ENCODE assay signal across 10 cellular contexts in genomic region chr11:119195680-119196079, GRCh38. TPM values are rescaled to one million over a fixed set of nuclear protein-coding genes. Genes with fewer than 3 reads are reported as not detected.
DNase-seq lines count a peak whose midpoint lies in the region; ATAC-seq and TF ChIP-seq lines count a peak whose summit lies in the region.
"Had no signal": no experiment of that assay in that cellular context is flagged by ENCODE, and none has a peak within 500 bp of the region (broad histone marks: within the 10 kb centered on the region; RNA-seq: fewer than 3 reads in every experiment).

No MANE protein-coding gene starts in this region.

- no peaks in the 10 kb centered on the region for H3K36me3 Mint-ChIP-seq in CD4-positive, alpha-beta memory T cell
- no peaks in the 10 kb centered on the region for H3K36me3 Mint-ChIP-seq in CD8-positive, alpha-beta memory T cell

- intact Hi-C loops in sciatic nerve (cut with DNase I) = no loop called here
- intact Hi-C loops in CD4-positive, alpha-beta memory T cell (cut with micrococcal nuclease) = loop anchor here (2.0 to 10.0 kb wide), 6 partner anchors 51 to 289 kb away; partner anchors contain the start of genes ABCG4 and HYOU1

- POLR2A ChIA-PET in RWPE1 (lab: Yijun Ruan, JAX; ENCODE audit: low non-redundant PET) = no interaction called here
- POLR2A ChIA-PET in CD4-positive, alpha-beta memory T cell (lab: Charles Lee; ENCODE audit: partially characterized antibody) = interaction anchor here (1.1 to 1.4 kb wide), 4 partner anchors 11 to 148 kb away, joined by 3 to 7 read pairs (median 4); partner anchors contain the start of gene CBL
- POLR2A ChIA-PET in CD8-positive, alpha-beta memory T cell (lab: Charles Lee) = no interaction called here

- no peaks in the 10 kb centered on the region for H3K36me3 ChIP-seq in CD4-positive, alpha-beta memory T cell (ENCODE audit: insufficient read depth, low read length)
- H3K36me3 ChIP-seq in CD8-positive, alpha-beta memory T cell (ENCODE audit: insufficient read depth, low read length) = no peaks in the 10 kb centered on the region
- H3K36me3 ChIP-seq: prostate gland had no signal

- no peak overlapping the region for H3K27ac ChIP-seq in RWPE1
- no peak overlapping the region for H3K27ac ChIP-seq in CD4-positive, alpha-beta memory T cell (ENCODE audit: low read depth, low read length)
- no peak overlapping the region for H3K27ac ChIP-seq in CD8-positive, alpha-beta memory T cell (ENCODE audit: low read depth, low read length)
- H3K27ac ChIP-seq: prostate gland had no signal

- H3K4me3 Mint-ChIP-seq in CD4-positive, alpha-beta memory T cell = no peak overlapping the region
- no peak overlapping the region for H3K4me3 Mint-ChIP-seq in CD8-positive, alpha-beta memory T cell

- no peaks in the 10 kb centered on the region for H3K27me3 ChIP-seq in CD4-positive, alpha-beta memory T cell (ENCODE audit: insufficient read depth, low read length)
- no peaks in the 10 kb centered on the region for H3K27me3 ChIP-seq in CD8-positive, alpha-beta memory T cell (ENCODE audit: insufficient read depth, low read length, poor library complexity, severe bottlenecking)

- H3K4me1 Mint-ChIP-seq in CD4-positive, alpha-beta memory T cell = peaks cover 0 to 6% (median 3%) of the 10 kb centered on the region in 4 donors
- H3K4me1 Mint-ChIP-seq in CD8-positive, alpha-beta memory T cell = peaks cover 0 to 6% (median 4%) of the 10 kb centered on the region in 3 donors

- H3K27ac Mint-ChIP-seq in CD4-positive, alpha-beta memory T cell = peak overlapping the region in 1 of 7 donors; percentile 42
- H3K27ac Mint-ChIP-seq in CD8-positive, alpha-beta memory T cell = no peak overlapping the region

- peak; percentile 46 for ATAC-seq in sciatic nerve

- TF ChIP-seq CTCF in RWPE1 (conservative IDR thresholded peaks at IDR 0.05; ENCODE audit: low read depth) (no peak), fibroblast of the aortic adventitia (IDR thresholded peaks at IDR 0.05; ENCODE audit: insufficient read depth, low read length) (no peak)

- no peaks in the 10 kb centered on the region for H3K4me1 ChIP-seq in CD4-positive, alpha-beta memory T cell (ENCODE audit: insufficient read depth, low read length)
- H3K4me1 ChIP-seq in CD8-positive, alpha-beta memory T cell (ENCODE audit: insufficient read depth, low read length) = no peaks in the 10 kb centered on the region
- H3K4me1 ChIP-seq: prostate gland had no signal

- no peaks in the 10 kb centered on the region for H3K9me3 Mint-ChIP-seq in CD4-positive, alpha-beta memory T cell
- no peaks in the 10 kb centered on the region for H3K9me3 Mint-ChIP-seq in CD8-positive, alpha-beta memory T cell

- no peaks in the 10 kb centered on the region for H3K9me3 ChIP-seq in CD4-positive, alpha-beta memory T cell (ENCODE audit: control insufficient read depth in 1 of 2, low read length in 2 of 2)
- H3K9me3 ChIP-seq in CD8-positive, alpha-beta memory T cell (ENCODE audit: low read length) = no peaks in the 10 kb centered on the region
- H3K9me3 ChIP-seq: prostate gland had no signal

- H3K27me3 Mint-ChIP-seq in CD4-positive, alpha-beta memory T cell = peaks cover 0 to 1% of the 10 kb centered on the region in 2 donors
- no peaks in the 10 kb centered on the region for H3K27me3 Mint-ChIP-seq in CD8-positive, alpha-beta memory T cell

- H3K4me3 ChIP-seq in fibroblast of the aortic adventitia (ENCODE audit: low read depth, low read length) = no peak overlapping the region
- no peak overlapping the region for H3K4me3 ChIP-seq in CD4-positive, alpha-beta memory T cell (ENCODE audit: low read length in 2 of 2)
- no peak overlapping the region for H3K4me3 ChIP-seq in CD8-positive, alpha-beta memory T cell (ENCODE audit: low read length)
- H3K4me3 ChIP-seq: prostate gland had no signal

- DNase-seq in NCI-H1092 treated with DMSO at 0.1 percent for 48 hours (lab: John Stamatoyannopoulos, UW) (peak; percentile 25), NCI-H1092 (lab: John Stamatoyannopoulos, UW) (no peak), RWPE1 (ENCODE audit: low spot score) (peak; percentile 48), fibroblast of the aortic adventitia (ENCODE audit: low read depth) (peak; percentile 52), sciatic nerve (ENCODE audit: low spot score) (no peak)
- no peak for DNase-seq in CD4-positive, alpha-beta memory T cell
- DNase-seq in activated CD4-positive, alpha-beta T cell treated with anti-CD3 and anti-CD28 coated beads for 48 hours = no peak
- DNase-seq in CD8-positive, alpha-beta memory T cell = no peak

- CTCF ChIA-PET in RWPE1 (lab: Yijun Ruan, JAX) = interaction anchor here (0.8 to 1.3 kb wide), 3 partner anchors 41 to 87 kb away, joined by 3 to 4 read pairs (median 4); no protein-coding TSS in a partner anchor
- CTCF ChIA-PET in CD4-positive, alpha-beta memory T cell (lab: Charles Lee; ENCODE audit: partially characterized antibody) = interaction anchor here (0.9 to 3.3 kb wide), 25 partner anchors 10 to 133 kb away, joined by 3 to 32 read pairs (median 6); partner anchors contain the start of genes CBL, HINFP, HMBS and NLRX1
- CTCF ChIA-PET in CD8-positive, alpha-beta memory T cell (lab: Charles Lee) = interaction anchor here (1.0 to 2.0 kb wide), 13 partner anchors 9 to 129 kb away, joined by 3 to 17 read pairs (median 3); partner anchors contain the start of genes C2CD2L, CBL and VPS11

RNA-seq across cellular contexts. Expression of gene NHERF4, which starts 10.4 kb away (rescaled TPM):
- total RNA-seq in fibroblast of the aortic adventitia (ENCODE audit: low replicate concordance) (not detected in 2 replicates), sciatic nerve (0.62 TPM)
- total RNA-seq in CD4-positive, alpha-beta memory T cell = 1 to 10 TPM in 1 of 2 experiments, under 1 TPM in 1; 0.86 to 1.1 TPM
- not detected for polyA plus RNA-seq in CD4-positive, alpha-beta memory T cell
- total RNA-seq in CD8-positive, alpha-beta memory T cell = under 1 TPM in 1 of 2 experiments, not detected in 1; 0.42 TPM
- polyA plus RNA-seq in CD8-positive, alpha-beta memory T cell = not detected
- total RNA-seq: cerebellum, prostate gland had no signal

RNA-seq across cellular contexts. Expression of gene CBL, which starts 10.5 kb away (rescaled TPM):
- total RNA-seq in fibroblast of the aortic adventitia (ENCODE audit: low replicate concordance) (4.0 and 11.4 TPM in 2 replicates), sciatic nerve (31.1 TPM)
- total RNA-seq in CD4-positive, alpha-beta memory T cell = 10 to 100 TPM; 39.5 to 39.8 TPM
- polyA plus RNA-seq in CD4-positive, alpha-beta memory T cell = 10 to 100 TPM in 1 of 2 donors, 1 to 10 TPM in 1; 3.6 to 15.6 TPM
- total RNA-seq in CD8-positive, alpha-beta memory T cell = 10 to 100 TPM; 25.9 to 26.1 TPM
- 10.4 TPM for polyA plus RNA-seq in CD8-positive, alpha-beta memory T cell

RNA-seq across cellular contexts. Expression of gene NLRX1, which starts 27.2 kb away (rescaled TPM):
- total RNA-seq in fibroblast of the aortic adventitia (ENCODE audit: low replicate concordance) (16.5 and 18.3 TPM in 2 replicates), sciatic nerve (13.9 TPM)
- total RNA-seq in CD4-positive, alpha-beta memory T cell = 1 to 10 TPM; 8.8 to 9.2 TPM
- polyA plus RNA-seq in CD4-positive, alpha-beta memory T cell = 1 to 10 TPM; 5.5 to 7.4 TPM
- 10 to 100 TPM; 16.1 to 16.7 TPM for total RNA-seq in CD8-positive, alpha-beta memory T cell
- 11.3 TPM for polyA plus RNA-seq in CD8-positive, alpha-beta memory T cell

RNA-seq across cellular contexts. Expression of gene ABCG4, which starts 46.8 kb away (rescaled TPM):
- 0.08 TPM in 1 of 2 replicates, not detected in the other for total RNA-seq in fibroblast of the aortic adventitia (ENCODE audit: low replicate concordance)
- not detected for total RNA-seq in sciatic nerve
- under 1 TPM in 1 of 2 experiments, not detected in 1; 0.09 TPM for total RNA-seq in CD4-positive, alpha-beta memory T cell
- not detected for polyA plus RNA-seq in CD4-positive, alpha-beta memory T cell
- under 1 TPM; 0.11 to 0.18 TPM for total RNA-seq in CD8-positive, alpha-beta memory T cell
- polyA plus RNA-seq in CD8-positive, alpha-beta memory T cell = not detected

Comparison
In these comparisons a context has a peak if more than half of its experiments do, and no peak if none do; other contexts are left out.
1. DNase-seq: peak in NCI-H1092 treated with DMSO at 0.1 percent for 48 hours (single experiment), RWPE1 (single experiment) and fibroblast of the aortic adventitia (single experiment); none in NCI-H1092 (single experiment), sciatic nerve (single experiment), CD4-positive, alpha-beta memory T cell (0 of 5), activated CD4-positive, alpha-beta T cell treated with anti-CD3 and anti-CD28 coated beads for 48 hours (single experiment) and CD8-positive, alpha-beta memory T cell (0 of 5).